ENCODE assay signal across 1 cellular context in genomic region chr3:169772951-169773816, GRCh38.
TF ChIP-seq lines count a peak whose summit lies in the region.

Gene MYNN (plus strand): TSS chr3:169773396. CDS start chr3:169774296, 900 bp downstream.

TF ChIP-seq in GM12878, 131 proteins besides CTCF, POLR2A, EP300 and RAD21 (continued from another document and continues in another):
- TF ChIP-seq REST (IDR thresholded peaks at IDR 0.05; ENCODE audit: low read depth, low read length): no peak
- TF ChIP-seq BCL3 (IDR thresholded peaks at IDR 0.05; ENCODE audit: borderline replicate concordance, insufficient read depth, low read depth, low read length, poor library complexity, severe bottlenecking): peak; percentile 4
- TF ChIP-seq ETV6 (conservative IDR thresholded peaks at IDR 0.05 in 1 of 2, IDR thresholded peaks at IDR 0.05 in 1 of 2; ENCODE audit: borderline replicate concordance in 1 of 2, low read depth in 1 of 2): peak in 1 of 2 experiments; percentile 22; a peak in 1 of 4 replicates
- TF ChIP-seq POLR2AphosphoS5 (IDR thresholded peaks at IDR 0.05; ENCODE audit: low read length): peak; percentile 96
- no peak for TF ChIP-seq CUX1 (IDR thresholded peaks at IDR 0.05; ENCODE audit: insufficient replicate concordance, low read depth, low read length)
- peak; percentile 73 for TF ChIP-seq CHD2 (IDR thresholded peaks at IDR 0.05; ENCODE audit: borderline replicate concordance, low read depth, low read length)
- TF ChIP-seq CBX5 (IDR thresholded peaks at IDR 0.05; ENCODE audit: low read depth): 0 out of 2 replicates have a peak, but pooled peaks have one; percentile 56
- TF ChIP-seq ELK1 (IDR thresholded peaks at IDR 0.05; ENCODE audit: low read depth, low read length): peak; percentile 27; the same call in 1 of the 2 replicates
- TF ChIP-seq ZBTB33 (IDR thresholded peaks at IDR 0.05): no peak
- peak; percentile 69 for TF ChIP-seq IKZF1 (conservative IDR thresholded peaks at IDR 0.05)
- peak; percentile 32 to 42; a peak in 3 of 4 replicates for TF ChIP-seq IKZF2 (IDR thresholded peaks at IDR 0.05)
- 0 out of 2 replicates have a peak, but pooled peaks have one; percentile 39 for TF ChIP-seq CHD1 (IDR thresholded peaks at IDR 0.05; ENCODE audit: low read depth, low read length)
- TF ChIP-seq RELB (IDR thresholded peaks at IDR 0.05; ENCODE audit: low read depth): peak; percentile 93
- TF ChIP-seq SMAD1 (IDR thresholded peaks at IDR 0.05; ENCODE audit: low read depth, partially characterized antibody): peak; percentile 55
- no peak for TF ChIP-seq ZSCAN29 (IDR thresholded peaks at IDR 0.05)
- TF ChIP-seq TCF3 (IDR thresholded peaks at IDR 0.05; ENCODE audit: borderline replicate concordance, insufficient read depth, low read depth, low read length): peak; percentile 55; the same call in 1 of the 2 replicates
- TF ChIP-seq TCF12 (IDR thresholded peaks at IDR 0.05; ENCODE audit: low read depth, low read length): peak; percentile 29; the same call in 1 of the 2 replicates
- TF ChIP-seq MLLT1 (IDR thresholded peaks at IDR 0.05): peak; percentile 53
- no peak for TF ChIP-seq ZNF207 (IDR thresholded peaks at IDR 0.05; ENCODE audit: borderline replicate concordance)
- TF ChIP-seq CHD4 (IDR thresholded peaks at IDR 0.05): no peak
- peak; percentile 8; the same call in 1 of the 2 replicates for TF ChIP-seq MTA2 (IDR thresholded peaks at IDR 0.05; ENCODE audit: low read depth)
- peak; percentile 91; the same call in 1 of the 2 replicates for TF ChIP-seq RB1 (IDR thresholded peaks at IDR 0.05; ENCODE audit: borderline replicate concordance)
- TF ChIP-seq YY1 (IDR thresholded peaks at IDR 0.05; ENCODE audit: low read depth, low read length): peak; percentile 97
- TF ChIP-seq LARP7 (IDR thresholded peaks at IDR 0.05): peak; percentile 50
- peak; percentile 86 for TF ChIP-seq ATF7 (IDR thresholded peaks at IDR 0.05; ENCODE audit: low read depth)
- TF ChIP-seq TAF1 (IDR thresholded peaks at IDR 0.05; ENCODE audit: borderline replicate concordance, low read depth, low read length): peak; percentile 77
- TF ChIP-seq JUNB (IDR thresholded peaks at IDR 0.05): no peak; the same call in 1 of the 2 replicates
- TF ChIP-seq BHLHE40 (IDR thresholded peaks at IDR 0.05; ENCODE audit: borderline replicate concordance in 1 of 2, low read depth in 2 of 2, low read length in 1 of 2): peak; percentile 21 to 39; a peak in 2 of 4 replicates
- TF ChIP-seq IRF5 (IDR thresholded peaks at IDR 0.05; ENCODE audit: borderline replicate concordance): no peak
- no peak for TF ChIP-seq USF1 (IDR thresholded peaks at IDR 0.05; ENCODE audit: borderline replicate concordance, extremely low read length, insufficient read depth, low read depth, low read length)
- TF ChIP-seq RBBP5 (conservative IDR thresholded peaks at IDR 0.05): 0 out of 2 replicates have a peak, but pooled peaks have one; percentile 31
- peak; percentile 88 for TF ChIP-seq SMAD5 (IDR thresholded peaks at IDR 0.05; ENCODE audit: low read depth)
